ENCODE assay signal across 19 cellular contexts in genomic region chr6:64428186-64428585, GRCh38.
DNase-seq lines count a peak whose midpoint lies in the region; ATAC-seq and TF ChIP-seq lines count a peak whose summit lies in the region.
"Had no signal": no experiment of that assay in that cellular context is flagged by ENCODE, and none has a peak within 500 bp of the region (broad histone marks: within the 10 kb centered on the region; RNA-seq: fewer than 3 reads in every experiment).

No MANE protein-coding gene starts in this region.

- no peak overlapping the region for H3K27ac ChIP-seq in upper lobe of left lung
- H3K27ac ChIP-seq: BLaER1, C4-2B had no signal

- DNase-seq in NCI-H226: peak; percentile 13
- peak; percentile 72 for DNase-seq in amniotic epithelial cell (ENCODE audit: low read depth)
- peak; percentile 17 for DNase-seq in fibroblast of pulmonary artery (ENCODE audit: low read depth)
- DNase-seq in iris pigment epithelial cell (ENCODE audit: low read depth): peak; percentile 16
- no peak for DNase-seq in upper lobe of left lung
- DNase-seq in C1 segment of cervical spinal cord (lab: John Stamatoyannopoulos, UW): no peak
- no peak for DNase-seq in GM19238 (ENCODE audit: insufficient read length, low spot score)
- DNase-seq: 8988T; ACHN; BE2C; Caco-2; Calu3; CD4-positive, alpha-beta T cell; CD8-positive, alpha-beta T cell; DMS79 treated with DMSO at 0.1 percent for 48 hours; GF-D8 had no signal

- no peaks in the 10 kb centered on the region for H3K4me1 ChIP-seq in upper lobe of left lung
- H3K4me1 ChIP-seq: BE2C, BLaER1, Caco-2 had no signal

- TF ChIP-seq EP300 in upper lobe of left lung (IDR thresholded peaks at IDR 0.05): no peak

- no peaks in the 10 kb centered on the region for H3K36me3 ChIP-seq in upper lobe of left lung
- H3K36me3 ChIP-seq: BE2C, BLaER1 had no signal

- H3K27me3 ChIP-seq in upper lobe of left lung: no peaks in the 10 kb centered on the region
- H3K27me3 ChIP-seq: BE2C, BLaER1 had no signal

- H3K4me3 ChIP-seq in fibroblast of pulmonary artery (replicated peaks; ENCODE audit: low read depth, low read length) (no peak overlapping the region), upper lobe of left lung (no peak overlapping the region)
- H3K4me3 ChIP-seq: BLaER1 had no signal

- no peak for TF ChIP-seq CTCF in fibroblast of pulmonary artery (IDR thresholded peaks at IDR 0.05; ENCODE audit: low read length, missing control alignments)
- no peak for TF ChIP-seq CTCF in upper lobe of left lung (IDR thresholded peaks at IDR 0.05)

- H3K9me3 ChIP-seq in upper lobe of left lung: no peaks in the 10 kb centered on the region
- H3K9me3 ChIP-seq: BE2C, BLaER1, Caco-2 had no signal

- ATAC-seq in upper lobe of left lung (ENCODE audit: low FRiP score in 2 of 2) (no peak), HG03439 (IDR thresholded peaks at IDR 0.05; ENCODE audit: unreplicated experiment) (no peak)
- ATAC-seq: CD8-positive, alpha-beta T cell had no signal

- 68 to 78% methylated on average over 1 of the region's 1 CpG for WGBS in upper lobe of left lung, 2 donors

- TF ChIP-seq POLR2A in upper lobe of left lung (IDR thresholded peaks at IDR 0.05): no peak

Comparison
In these comparisons a context has a peak if more than half of its experiments do, and no peak if none do; other contexts are left out.
1. DNase-seq: peak in NCI-H226 (single experiment), amniotic epithelial cell (single experiment), fibroblast of pulmonary artery (single experiment) and iris pigment epithelial cell (single experiment); none in upper lobe of left lung (0 of 2), C1 segment of cervical spinal cord (0 of 14) and GM19238 (single experiment).